Comparison of ENCODE assay signal across 8 cellular contexts in the genomic region with DNA sequence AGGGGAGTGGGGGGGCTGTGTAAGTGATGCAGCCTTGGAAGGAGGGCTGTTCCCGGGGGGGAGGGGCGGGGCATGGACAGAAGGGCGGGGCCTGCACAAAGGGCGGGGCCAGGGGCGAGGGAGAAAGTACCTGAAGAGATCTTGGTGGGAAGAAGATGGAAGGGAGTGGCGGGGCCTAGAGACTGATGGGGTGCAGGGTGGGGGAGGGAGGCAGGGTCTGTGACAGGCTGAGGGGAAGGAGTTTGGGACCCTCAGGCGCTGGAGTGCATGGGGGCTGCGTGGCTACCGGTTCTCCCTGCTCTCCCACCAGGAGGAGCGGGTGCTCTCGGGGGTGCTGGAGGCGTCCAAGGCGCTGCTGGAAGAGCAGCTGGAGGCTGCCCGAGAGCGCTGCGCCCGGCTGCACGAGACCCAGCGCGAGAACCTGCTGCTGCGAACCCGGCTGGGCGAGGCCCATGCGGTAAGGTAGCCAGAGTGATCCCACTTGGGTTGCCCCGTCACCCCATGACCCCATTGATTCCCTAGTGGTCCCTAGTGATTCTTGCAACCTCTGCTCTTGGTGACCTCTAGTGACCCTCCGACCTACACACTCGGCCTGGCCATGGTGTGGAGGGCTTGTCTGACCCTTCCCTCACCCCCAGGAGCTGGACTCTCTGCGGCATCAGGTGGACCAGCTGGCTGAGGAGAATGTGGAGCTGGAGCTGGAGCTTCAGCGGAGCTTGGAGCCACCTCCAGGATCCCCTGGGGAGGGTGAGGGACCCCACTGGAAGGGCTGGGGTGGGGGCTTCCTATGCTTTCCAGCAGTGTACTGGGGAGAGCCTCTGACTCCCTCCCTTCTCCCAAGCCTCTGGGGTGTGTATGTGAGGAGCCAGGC. TPM values are rescaled to one million over a fixed set of nuclear protein-coding genes. Genes with fewer than 3 reads are reported as not detected.
DNase-seq lines count a peak whose midpoint lies in the region; ATAC-seq and TF ChIP-seq lines count a peak whose summit lies in the region.

No MANE protein-coding gene starts in this region.

- H3K27ac Mint-ChIP-seq in naive B cell: peak overlapping the region; percentile 32 to 99 (median 62)

- CTCF ChIA-PET in A673 (lab: Charles Lee): interaction anchor here (0.7 to 2.2 kb wide), 7 partner anchors 10 to 309 kb away, joined by 5 to 25 read pairs (median 9); a partner anchor contains a TSS

- H3K4me1 Mint-ChIP-seq in naive B cell: peaks cover 41 to 48% (median 46%) of the 10 kb centered on the region in 3 donors

- peak overlapping the region; percentile 38 for H3K4me3 ChIP-seq in A673 (ENCODE audit: low read depth, low read length, poor library complexity, severe bottlenecking)
- H3K4me3 ChIP-seq in HL-60 (replicated peaks; ENCODE audit: insufficient read depth, low read length): peak overlapping the region; percentile 26
- peak overlapping the region; percentile 31 for H3K4me3 ChIP-seq in ectodermal cell (ENCODE audit: insufficient read depth, low read depth, low read length)

- DNase-seq in A673 (ENCODE audit: low spot score) (no peak), HL-60 (ENCODE audit: low read depth in 1 of 2, low spot score in 1 of 2) (no peak), naive B cell (no peak), putamen (ENCODE audit: low spot score) (no peak), NCI-H146 (lab: John Stamatoyannopoulos, UW) (no peak), Ammon's horn (ENCODE audit: low spot score) (no peak)

- no peaks in the 10 kb centered on the region for H3K4me1 ChIP-seq in A673 (ENCODE audit: insufficient read depth, low read length, poor library complexity, severe bottlenecking)
- peaks cover 13% of the 10 kb centered on the region for H3K4me1 ChIP-seq in ectodermal cell (ENCODE audit: control insufficient read depth, insufficient read depth, low read length)

- H3K27me3 ChIP-seq in A673 (replicated peaks; ENCODE audit: insufficient read depth, low read depth, low read length, poor library complexity) (no peaks in the 10 kb centered on the region), HL-60 (ENCODE audit: insufficient read depth, poor library complexity, severe bottlenecking) (no peaks in the 10 kb centered on the region), ectodermal cell (ENCODE audit: control insufficient read depth, insufficient read depth, low read length, poor library complexity, severe bottlenecking) (peaks cover 8% of the 10 kb centered on the region)

- no peak for ATAC-seq in naive B cell (ENCODE audit: low read depth in 2 of 2)
- ATAC-seq in GM19455 (IDR thresholded peaks at IDR 0.05; ENCODE audit: unreplicated experiment): no peak

- TF ChIP-seq CTCF in A673 (conservative IDR thresholded peaks at IDR 0.05; ENCODE audit: low read depth, low read length) (no peak), HL-60 (IDR thresholded peaks at IDR 0.05; ENCODE audit: insufficient read depth, low read length) (no peak)

- H3K9me3 Mint-ChIP-seq in naive B cell: no peaks in the 10 kb centered on the region

- H3K4me3 Mint-ChIP-seq in naive B cell: peak overlapping the region in 5 of 8 donors; percentile 51 to 94 (median 67)

- no peaks in the 10 kb centered on the region for H3K36me3 ChIP-seq in A673 (ENCODE audit: insufficient read depth, low read length, poor library complexity, severe bottlenecking)
- no peaks in the 10 kb centered on the region for H3K36me3 ChIP-seq in ectodermal cell (ENCODE audit: control insufficient read depth, insufficient read depth, low read length)

- no peaks in the 10 kb centered on the region for H3K36me3 Mint-ChIP-seq in naive B cell

- intact Hi-C loops in A673 (cut with micrococcal nuclease; ENCODE audit: unreplicated experiment): no loop called here

- H3K27me3 Mint-ChIP-seq in naive B cell: no peaks in the 10 kb centered on the region

- no peaks in the 10 kb centered on the region for H3K9me3 ChIP-seq in A673 (ENCODE audit: low read depth, low read length, poor library complexity, severe bottlenecking)
- H3K9me3 ChIP-seq in ectodermal cell (ENCODE audit: control insufficient read depth, low read length): no peaks in the 10 kb centered on the region

- 74 to 76% methylated on average over 29 of the region's 29 CpGs for WGBS in ectodermal cell, 2 experiments

- H3K27ac ChIP-seq in A673 (ENCODE audit: low read depth, low read length, poor library complexity, severe bottlenecking): no peak overlapping the region
- no peak overlapping the region for H3K27ac ChIP-seq in HL-60 (replicated peaks)
- H3K27ac ChIP-seq in ectodermal cell (ENCODE audit: insufficient read depth, low read depth, low read length, poor library complexity, severe bottlenecking): no peak overlapping the region

- POLR2A ChIA-PET in A673 (lab: Charles Lee; ENCODE audit: low non-redundant PET): no interaction called here

- no TSS peak for BruUV-seq in A673 (replicated peaks; lab: Mats Ljungman, UMichigan)

RNA-seq across cellular contexts. Expression of a gene that starts 3.1 kb away (rescaled TPM):
- 0.47 and 0.76 TPM in 2 replicates for total RNA-seq in A673 (2021)
- 8.7 TPM for polyA plus RNA-seq in ectodermal cell (2013, experiment 1 of 4)
- 12.0 TPM for polyA plus RNA-seq in ectodermal cell (2013, experiment 2 of 4)
- 8.4 TPM for polyA plus RNA-seq in ectodermal cell (2013, experiment 3 of 4)
- 10.3 TPM for polyA plus RNA-seq in ectodermal cell (2013, experiment 4 of 4)
- polyA plus RNA-seq in naive B cell (ENCODE audit: low read depth in 6 of 6): 10 to 100 TPM in 5 of 6 donors, 1 to 10 TPM in 1; 9.3 to 73.0 (median 19.4) TPM

RNA-seq across cellular contexts. Expression of a gene that starts 15.9 kb away (rescaled TPM):
- 22.9 and 24.5 TPM in 2 replicates for total RNA-seq in A673 (2021)
- polyA plus RNA-seq in ectodermal cell (2013, experiment 1 of 4): 15.6 TPM
- 13.3 TPM for polyA plus RNA-seq in ectodermal cell (2013, experiment 2 of 4)
- polyA plus RNA-seq in ectodermal cell (2013, experiment 3 of 4): 13.6 TPM
- polyA plus RNA-seq in ectodermal cell (2013, experiment 4 of 4): 13.5 TPM
- polyA plus RNA-seq in naive B cell (ENCODE audit: low read depth in 6 of 6): 1 to 10 TPM; 1.1 to 8.3 (median 4.8) TPM

RNA-seq across cellular contexts. Expression of a gene that starts 25.2 kb away (rescaled TPM):
- 206 and 221 TPM in 2 replicates for total RNA-seq in A673 (2021)
- 200 TPM for polyA plus RNA-seq in ectodermal cell (2013, experiment 1 of 4)
- 190 TPM for polyA plus RNA-seq in ectodermal cell (2013, experiment 2 of 4)
- polyA plus RNA-seq in ectodermal cell (2013, experiment 3 of 4): 130 TPM
- polyA plus RNA-seq in ectodermal cell (2013, experiment 4 of 4): 144 TPM
- polyA plus RNA-seq in naive B cell (ENCODE audit: low read depth in 6 of 6): 100 to 1,000 TPM; 229 to 385 (median 248) TPM

RNA-seq across cellular contexts. Expression of a gene that starts 25.7 kb away (rescaled TPM):
- 254 and 270 TPM in 2 replicates for total RNA-seq in A673 (2021)
- polyA plus RNA-seq in ectodermal cell (2013, experiment 1 of 4): 226 TPM
- polyA plus RNA-seq in ectodermal cell (2013, experiment 2 of 4): 227 TPM
- polyA plus RNA-seq in ectodermal cell (2013, experiment 3 of 4): 201 TPM
- polyA plus RNA-seq in ectodermal cell (2013, experiment 4 of 4): 231 TPM
- polyA plus RNA-seq in naive B cell (ENCODE audit: low read depth in 6 of 6): 100 to 1,000 TPM; 445 to 606 (median 521) TPM

RNA-seq across cellular contexts. Expression of a gene that starts 37.8 kb away (rescaled TPM):
- total RNA-seq in A673 (2021): 56.2 and 63.8 TPM in 2 replicates
- 19.6 TPM for polyA plus RNA-seq in ectodermal cell (2013, experiment 1 of 4)
- polyA plus RNA-seq in ectodermal cell (2013, experiment 2 of 4): 17.8 TPM
- 11.3 TPM for polyA plus RNA-seq in ectodermal cell (2013, experiment 3 of 4)
- polyA plus RNA-seq in ectodermal cell (2013, experiment 4 of 4): 12.8 TPM
- polyA plus RNA-seq in naive B cell (ENCODE audit: low read depth in 6 of 6): 1 to 10 TPM; 3.4 to 8.5 (median 6.5) TPM
